In the genomic region with DNA sequence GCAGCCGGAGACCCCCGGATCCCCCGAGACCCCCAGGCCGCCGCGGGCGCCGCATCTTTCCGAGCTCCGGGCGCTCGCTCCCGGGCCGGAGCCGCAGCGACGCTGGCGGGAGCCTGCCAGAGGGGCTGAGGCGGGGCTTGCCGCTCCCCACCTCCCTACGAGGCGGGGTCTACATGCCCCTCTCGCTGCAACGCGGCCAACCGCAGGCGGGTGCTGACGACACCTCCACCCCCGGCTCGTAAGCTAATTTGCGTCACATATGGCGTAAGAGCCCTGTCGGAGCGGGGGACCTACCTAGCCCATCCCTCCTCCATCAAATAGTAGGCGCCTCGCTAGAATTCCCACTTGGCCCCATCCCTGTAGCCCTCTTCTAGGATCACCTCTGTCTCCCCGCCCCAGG, we compare ENCODE assay signal across 1 cellular context.
TF ChIP-seq lines count a peak whose summit lies in the region.

Gene PTPRN (minus strand): TSS at position 124 of the 400 bp plus-strand sequence. CDS start 69 bp downstream, at position 55.

TF ChIP-seq in HCT116, 20 proteins besides CTCF, POLR2A, EP300 and RAD21 (continued from another document):
- TF ChIP-seq REST (IDR thresholded peaks at IDR 0.05; ENCODE audit: low read depth) (no peak), FOSL1 (IDR thresholded peaks at IDR 0.05; ENCODE audit: low read depth) (no peak), EZH2 (IDR thresholded peaks at IDR 0.05) (no peak), ZNF274 (IDR thresholded peaks at IDR 0.05; ENCODE audit: low read depth, low read length) (no peak), CBX3 (IDR thresholded peaks at IDR 0.05; ENCODE audit: low read depth) (no peak), SIN3A (IDR thresholded peaks at IDR 0.05; ENCODE audit: low read depth) (no peak), SP1 (IDR thresholded peaks at IDR 0.05; ENCODE audit: low read depth) (no peak)
